In the genomic region with DNA sequence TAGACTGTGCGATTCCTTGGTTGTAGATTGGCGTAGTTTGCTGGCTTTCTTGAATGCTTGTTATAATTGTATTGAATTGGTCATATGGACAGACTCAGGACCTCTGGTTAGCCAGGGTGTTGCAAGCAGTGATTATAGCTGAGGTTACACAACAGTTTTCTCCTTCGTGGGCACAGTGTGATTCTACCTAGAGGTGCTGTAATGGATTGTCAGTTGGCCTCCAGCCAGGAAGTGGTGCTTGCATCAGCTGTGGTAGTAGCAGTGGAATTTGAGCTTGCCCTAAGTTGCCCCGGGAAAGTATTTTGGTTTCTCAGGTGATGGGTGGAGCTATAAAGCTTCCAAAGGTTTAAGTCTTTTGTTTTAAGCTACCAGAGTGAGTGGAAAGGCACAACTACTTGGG, we compare ENCODE assay signal across 2 cellular contexts.
TF ChIP-seq lines count a peak whose summit lies in the region.

No MANE protein-coding gene starts in this region.

TF ChIP-seq in WTC11, 78 proteins besides CTCF, POLR2A, EP300 and RAD21 (continued from another document):
- TF ChIP-seq, protein P1, sequence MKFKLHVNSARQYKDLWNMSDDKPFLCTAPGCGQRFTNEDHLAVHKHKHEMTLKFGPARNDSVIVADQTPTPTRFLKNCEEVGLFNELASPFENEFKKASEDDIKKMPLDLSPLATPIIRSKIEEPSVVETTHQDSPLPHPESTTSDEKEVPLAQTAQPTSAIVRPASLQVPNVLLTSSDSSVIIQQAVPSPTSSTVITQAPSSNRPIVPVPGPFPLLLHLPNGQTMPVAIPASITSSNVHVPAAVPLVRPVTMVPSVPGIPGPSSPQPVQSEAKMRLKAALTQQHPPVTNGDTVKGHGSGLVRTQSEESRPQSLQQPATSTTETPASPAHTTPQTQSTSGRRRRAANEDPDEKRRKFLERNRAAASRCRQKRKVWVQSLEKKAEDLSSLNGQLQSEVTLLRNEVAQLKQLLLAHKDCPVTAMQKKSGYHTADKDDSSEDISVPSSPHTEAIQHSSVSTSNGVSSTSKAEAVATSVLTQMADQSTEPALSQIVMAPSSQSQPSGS (CRISPR knock-in tag; IDR thresholded peaks at IDR 0.05; ENCODE audit: borderline replicate concordance, low read depth): no peak
- no peak for TF ChIP-seq USF2 (CRISPR knock-in tag; IDR thresholded peaks at IDR 0.05)
- no peak for TF ChIP-seq TEAD1 (CRISPR knock-in tag; IDR thresholded peaks at IDR 0.05)
- no peak for TF ChIP-seq CBFB (CRISPR knock-in tag; IDR thresholded peaks at IDR 0.05; ENCODE audit: low read depth)

TF ChIP-seq in HepG2, 621 proteins besides CTCF, POLR2A, EP300 and RAD21 (continued from another document):
- TF ChIP-seq, protein P2, sequence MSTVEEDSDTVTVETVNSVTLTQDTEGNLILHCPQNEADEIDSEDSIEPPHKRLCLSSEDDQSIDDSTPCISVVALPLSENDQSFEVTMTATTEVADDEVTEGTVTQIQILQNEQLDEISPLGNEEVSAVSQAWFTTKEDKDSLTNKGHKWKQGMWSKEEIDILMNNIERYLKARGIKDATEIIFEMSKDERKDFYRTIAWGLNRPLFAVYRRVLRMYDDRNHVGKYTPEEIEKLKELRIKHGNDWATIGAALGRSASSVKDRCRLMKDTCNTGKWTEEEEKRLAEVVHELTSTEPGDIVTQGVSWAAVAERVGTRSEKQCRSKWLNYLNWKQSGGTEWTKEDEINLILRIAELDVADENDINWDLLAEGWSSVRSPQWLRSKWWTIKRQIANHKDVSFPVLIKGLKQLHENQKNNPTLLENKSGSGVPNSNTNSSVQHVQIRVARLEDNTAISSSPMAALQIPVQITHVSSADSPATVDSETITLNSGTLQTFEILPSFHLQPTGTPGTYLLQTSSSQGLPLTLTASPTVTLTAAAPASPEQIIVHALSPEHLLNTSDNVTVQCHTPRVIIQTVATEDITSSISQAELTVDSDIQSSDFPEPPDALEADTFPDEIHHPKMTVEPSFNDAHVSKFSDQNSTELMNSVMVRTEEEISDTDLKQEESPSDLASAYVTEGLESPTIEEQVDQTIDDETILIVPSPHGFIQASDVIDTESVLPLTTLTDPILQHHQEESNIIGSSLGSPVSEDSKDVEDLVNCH (CRISPR knock-in tag; IDR thresholded peaks at IDR 0.05): no peak
- TF ChIP-seq ETV5 (CRISPR knock-in tag; IDR thresholded peaks at IDR 0.05; ENCODE audit: borderline replicate concordance): no peak
- no peak for TF ChIP-seq ZNF569 (CRISPR knock-in tag; IDR thresholded peaks at IDR 0.05; ENCODE audit: borderline replicate concordance)
- no peak for TF ChIP-seq ATF7 (IDR thresholded peaks at IDR 0.05)
- TF ChIP-seq ATF7 (CRISPR knock-in tag; IDR thresholded peaks at IDR 0.05): no peak
- no peak for TF ChIP-seq ZNF558 (CRISPR knock-in tag; IDR thresholded peaks at IDR 0.05; ENCODE audit: borderline replicate concordance)
- TF ChIP-seq MAZ (IDR thresholded peaks at IDR 0.05; ENCODE audit: borderline replicate concordance, low read depth, low read length): no peak
- TF ChIP-seq MAZ (CRISPR knock-in tag; IDR thresholded peaks at IDR 0.05; ENCODE audit: low read depth): no peak
- no peak for TF ChIP-seq JUND (CRISPR knock-in tag; IDR thresholded peaks at IDR 0.05)
